ENCODE assay signal across 2 cellular contexts in the genomic region with DNA sequence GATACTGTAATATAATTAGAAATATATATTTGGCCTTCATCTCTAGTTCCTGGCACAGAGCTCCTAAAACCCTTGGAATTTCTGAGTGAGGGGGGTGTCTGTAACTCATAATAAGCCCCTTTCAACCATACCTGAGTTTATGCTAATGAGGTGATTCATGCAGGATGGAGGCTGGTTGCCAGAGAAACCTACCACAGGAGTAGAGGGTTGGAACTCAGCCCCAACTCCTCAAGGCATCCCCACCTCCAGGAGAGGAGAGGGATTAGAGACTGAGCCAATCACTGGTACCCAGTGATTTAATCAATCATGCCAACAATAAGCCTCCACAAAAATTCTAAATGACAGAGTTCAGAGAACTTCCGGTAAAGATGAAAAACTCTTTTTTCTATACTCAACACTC.
TF ChIP-seq lines count a peak whose summit lies in the region.

No MANE protein-coding gene starts in this region.

TF ChIP-seq in SK-N-SH, 30 proteins besides CTCF, POLR2A, EP300 and RAD21 (continued from another document):
- TF ChIP-seq, protein P1, sequence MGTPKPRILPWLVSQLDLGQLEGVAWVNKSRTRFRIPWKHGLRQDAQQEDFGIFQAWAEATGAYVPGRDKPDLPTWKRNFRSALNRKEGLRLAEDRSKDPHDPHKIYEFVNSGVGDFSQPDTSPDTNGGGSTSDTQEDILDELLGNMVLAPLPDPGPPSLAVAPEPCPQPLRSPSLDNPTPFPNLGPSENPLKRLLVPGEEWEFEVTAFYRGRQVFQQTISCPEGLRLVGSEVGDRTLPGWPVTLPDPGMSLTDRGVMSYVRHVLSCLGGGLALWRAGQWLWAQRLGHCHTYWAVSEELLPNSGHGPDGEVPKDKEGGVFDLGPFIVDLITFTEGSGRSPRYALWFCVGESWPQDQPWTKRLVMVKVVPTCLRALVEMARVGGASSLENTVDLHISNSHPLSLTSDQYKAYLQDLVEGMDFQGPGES (IDR thresholded peaks at IDR 0.05; ENCODE audit: low read depth, low read length) = no peak

TF ChIP-seq in SK-N-SH treated with all-trans-retinoic acid at 6 μM for 48 hours, 23 proteins besides CTCF, POLR2A, EP300 and RAD21 (continued from another document):
- TF ChIP-seq, protein P2, sequence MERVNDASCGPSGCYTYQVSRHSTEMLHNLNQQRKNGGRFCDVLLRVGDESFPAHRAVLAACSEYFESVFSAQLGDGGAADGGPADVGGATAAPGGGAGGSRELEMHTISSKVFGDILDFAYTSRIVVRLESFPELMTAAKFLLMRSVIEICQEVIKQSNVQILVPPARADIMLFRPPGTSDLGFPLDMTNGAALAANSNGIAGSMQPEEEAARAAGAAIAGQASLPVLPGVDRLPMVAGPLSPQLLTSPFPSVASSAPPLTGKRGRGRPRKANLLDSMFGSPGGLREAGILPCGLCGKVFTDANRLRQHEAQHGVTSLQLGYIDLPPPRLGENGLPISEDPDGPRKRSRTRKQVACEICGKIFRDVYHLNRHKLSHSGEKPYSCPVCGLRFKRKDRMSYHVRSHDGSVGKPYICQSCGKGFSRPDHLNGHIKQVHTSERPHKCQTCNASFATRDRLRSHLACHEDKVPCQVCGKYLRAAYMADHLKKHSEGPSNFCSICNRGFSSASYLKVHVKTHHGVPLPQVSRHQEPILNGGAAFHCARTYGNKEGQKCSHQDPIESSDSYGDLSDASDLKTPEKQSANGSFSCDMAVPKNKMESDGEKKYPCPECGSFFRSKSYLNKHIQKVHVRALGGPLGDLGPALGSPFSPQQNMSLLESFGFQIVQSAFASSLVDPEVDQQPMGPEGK (CRISPR knock-in tag; IDR thresholded peaks at IDR 0.05; ENCODE audit: borderline replicate concordance) = no peak
- TF ChIP-seq, protein P3, sequence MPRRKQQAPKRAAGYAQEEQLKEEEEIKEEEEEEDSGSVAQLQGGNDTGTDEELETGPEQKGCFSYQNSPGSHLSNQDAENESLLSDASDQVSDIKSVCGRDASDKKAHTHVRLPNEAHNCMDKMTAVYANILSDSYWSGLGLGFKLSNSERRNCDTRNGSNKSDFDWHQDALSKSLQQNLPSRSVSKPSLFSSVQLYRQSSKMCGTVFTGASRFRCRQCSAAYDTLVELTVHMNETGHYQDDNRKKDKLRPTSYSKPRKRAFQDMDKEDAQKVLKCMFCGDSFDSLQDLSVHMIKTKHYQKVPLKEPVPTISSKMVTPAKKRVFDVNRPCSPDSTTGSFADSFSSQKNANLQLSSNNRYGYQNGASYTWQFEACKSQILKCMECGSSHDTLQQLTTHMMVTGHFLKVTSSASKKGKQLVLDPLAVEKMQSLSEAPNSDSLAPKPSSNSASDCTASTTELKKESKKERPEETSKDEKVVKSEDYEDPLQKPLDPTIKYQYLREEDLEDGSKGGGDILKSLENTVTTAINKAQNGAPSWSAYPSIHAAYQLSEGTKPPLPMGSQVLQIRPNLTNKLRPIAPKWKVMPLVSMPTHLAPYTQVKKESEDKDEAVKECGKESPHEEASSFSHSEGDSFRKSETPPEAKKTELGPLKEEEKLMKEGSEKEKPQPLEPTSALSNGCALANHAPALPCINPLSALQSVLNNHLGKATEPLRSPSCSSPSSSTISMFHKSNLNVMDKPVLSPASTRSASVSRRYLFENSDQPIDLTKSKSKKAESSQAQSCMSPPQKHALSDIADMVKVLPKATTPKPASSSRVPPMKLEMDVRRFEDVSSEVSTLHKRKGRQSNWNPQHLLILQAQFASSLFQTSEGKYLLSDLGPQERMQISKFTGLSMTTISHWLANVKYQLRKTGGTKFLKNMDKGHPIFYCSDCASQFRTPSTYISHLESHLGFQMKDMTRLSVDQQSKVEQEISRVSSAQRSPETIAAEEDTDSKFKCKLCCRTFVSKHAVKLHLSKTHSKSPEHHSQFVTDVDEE (CRISPR knock-in tag; IDR thresholded peaks at IDR 0.05) = no peak
- TF ChIP-seq TCF4 (CRISPR knock-in tag; IDR thresholded peaks at IDR 0.05; ENCODE audit: borderline replicate concordance) (no peak), SNAI2 (CRISPR knock-in tag; IDR thresholded peaks at IDR 0.05) (no peak), PPARA (CRISPR knock-in tag; IDR thresholded peaks at IDR 0.05; ENCODE audit: borderline replicate concordance) (no peak), BACH2 (CRISPR knock-in tag; IDR thresholded peaks at IDR 0.05; ENCODE audit: borderline replicate concordance) (no peak), ZNF8 (CRISPR knock-in tag; IDR thresholded peaks at IDR 0.05) (no peak), ZFP30 (CRISPR knock-in tag; IDR thresholded peaks at IDR 0.05) (no peak), ZNF565 (CRISPR knock-in tag; conservative IDR thresholded peaks at IDR 0.05; ENCODE audit: low read depth) (no peak), OSR1 (CRISPR knock-in tag; IDR thresholded peaks at IDR 0.05) (no peak), ZNF70 (CRISPR knock-in tag; IDR thresholded peaks at IDR 0.05) (no peak), GLIS3 (CRISPR knock-in tag; IDR thresholded peaks at IDR 0.05) (no peak), ESRRG (CRISPR knock-in tag; IDR thresholded peaks at IDR 0.05) (no peak), ZFP3 (CRISPR knock-in tag; IDR thresholded peaks at IDR 0.05) (no peak)
- TF ChIP-seq, protein P4, sequence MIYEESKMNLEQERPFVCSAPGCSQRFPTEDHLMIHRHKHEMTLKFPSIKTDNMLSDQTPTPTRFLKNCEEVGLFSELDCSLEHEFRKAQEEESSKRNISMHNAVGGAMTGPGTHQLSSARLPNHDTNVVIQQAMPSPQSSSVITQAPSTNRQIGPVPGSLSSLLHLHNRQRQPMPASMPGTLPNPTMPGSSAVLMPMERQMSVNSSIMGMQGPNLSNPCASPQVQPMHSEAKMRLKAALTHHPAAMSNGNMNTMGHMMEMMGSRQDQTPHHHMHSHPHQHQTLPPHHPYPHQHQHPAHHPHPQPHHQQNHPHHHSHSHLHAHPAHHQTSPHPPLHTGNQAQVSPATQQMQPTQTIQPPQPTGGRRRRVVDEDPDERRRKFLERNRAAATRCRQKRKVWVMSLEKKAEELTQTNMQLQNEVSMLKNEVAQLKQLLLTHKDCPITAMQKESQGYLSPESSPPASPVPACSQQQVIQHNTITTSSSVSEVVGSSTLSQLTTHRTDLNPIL (CRISPR knock-in tag; IDR thresholded peaks at IDR 0.05; ENCODE audit: low read depth) = no peak
- TF ChIP-seq, protein P5, sequence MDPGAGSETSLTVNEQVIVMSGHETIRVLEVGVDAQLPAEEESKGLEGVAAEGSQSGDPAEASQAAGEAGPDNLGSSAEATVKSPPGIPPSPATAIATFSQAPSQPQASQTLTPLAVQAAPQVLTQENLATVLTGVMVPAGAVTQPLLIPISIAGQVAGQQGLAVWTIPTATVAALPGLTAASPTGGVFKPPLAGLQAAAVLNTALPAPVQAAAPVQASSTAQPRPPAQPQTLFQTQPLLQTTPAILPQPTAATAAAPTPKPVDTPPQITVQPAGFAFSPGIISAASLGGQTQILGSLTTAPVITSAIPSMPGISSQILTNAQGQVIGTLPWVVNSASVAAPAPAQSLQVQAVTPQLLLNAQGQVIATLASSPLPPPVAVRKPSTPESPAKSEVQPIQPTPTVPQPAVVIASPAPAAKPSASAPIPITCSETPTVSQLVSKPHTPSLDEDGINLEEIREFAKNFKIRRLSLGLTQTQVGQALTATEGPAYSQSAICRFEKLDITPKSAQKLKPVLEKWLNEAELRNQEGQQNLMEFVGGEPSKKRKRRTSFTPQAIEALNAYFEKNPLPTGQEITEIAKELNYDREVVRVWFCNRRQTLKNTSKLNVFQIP (CRISPR knock-in tag; IDR thresholded peaks at IDR 0.05; ENCODE audit: borderline replicate concordance, low read depth) = no peak
- TF ChIP-seq, protein P6, sequence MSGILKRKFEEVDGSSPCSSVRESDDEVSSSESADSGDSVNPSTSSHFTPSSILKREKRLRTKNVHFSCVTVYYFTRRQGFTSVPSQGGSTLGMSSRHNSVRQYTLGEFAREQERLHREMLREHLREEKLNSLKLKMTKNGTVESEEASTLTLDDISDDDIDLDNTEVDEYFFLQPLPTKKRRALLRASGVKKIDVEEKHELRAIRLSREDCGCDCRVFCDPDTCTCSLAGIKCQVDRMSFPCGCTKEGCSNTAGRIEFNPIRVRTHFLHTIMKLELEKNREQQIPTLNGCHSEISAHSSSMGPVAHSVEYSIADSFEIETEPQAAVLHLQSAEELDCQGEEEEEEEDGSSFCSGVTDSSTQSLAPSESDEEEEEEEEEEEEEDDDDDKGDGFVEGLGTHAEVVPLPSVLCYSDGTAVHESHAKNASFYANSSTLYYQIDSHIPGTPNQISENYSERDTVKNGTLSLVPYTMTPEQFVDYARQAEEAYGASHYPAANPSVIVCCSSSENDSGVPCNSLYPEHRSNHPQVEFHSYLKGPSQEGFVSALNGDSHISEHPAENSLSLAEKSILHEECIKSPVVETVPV (CRISPR knock-in tag; IDR thresholded peaks at IDR 0.05) = no peak
